Comparison of ENCODE assay signal across 1 cellular context in genomic region chr1:1551524-1552262, GRCh38.
TF ChIP-seq lines count a peak whose summit lies in the region.

No MANE protein-coding gene starts in this region.

TF ChIP-seq in H1, 55 proteins besides CTCF, POLR2A, EP300 and RAD21:
- TF ChIP-seq CBX5 (IDR thresholded peaks at IDR 0.05; ENCODE audit: low read depth, low read length): no peak
- no peak for TF ChIP-seq SP4 (IDR thresholded peaks at IDR 0.05; ENCODE audit: low read length)
TF ChIP-seq in H1: peak in this region for 0.
